In genomic region chr12:29155079-29155478, GRCh38 we compare ENCODE assay signal across 14 cellular contexts. TPM values are rescaled to one million over a fixed set of nuclear protein-coding genes. Genes with fewer than 3 reads are reported as not detected.
DNase-seq lines count a peak whose midpoint lies in the region; ATAC-seq, FAIRE-seq and TF ChIP-seq lines count a peak whose summit lies in the region.
"Had no signal": no experiment of that assay in that cellular context is flagged by ENCODE, and none has a peak within 500 bp of the region (broad histone marks: within the 10 kb centered on the region; RNA-seq: fewer than 3 reads in every experiment).

No MANE protein-coding gene starts in this region.

- intact Hi-C loops in pancreas (cut with DNase I), result no loop called here
- intact Hi-C loops in left ventricle myocardium inferior (cut with micrococcal nuclease), result no loop called here

- peaks cover 15% of the 10 kb centered on the region for H3F3A ChIP-seq in SK-N-SH (replicated peaks; ENCODE audit: insufficient read depth)

- H3K9me3 ChIP-seq in SK-N-SH (no peaks in the 10 kb centered on the region), pancreas (no peaks in the 10 kb centered on the region), left ventricle myocardium inferior (replicated peaks) (no peaks in the 10 kb centered on the region)
- H3K9me3 ChIP-seq: heart right ventricle, mucosa of descending colon had no signal

- H4K20me1 ChIP-seq in SK-N-SH (ENCODE audit: insufficient read depth), result no peaks in the 10 kb centered on the region

- no peak for TF ChIP-seq EP300 in SK-N-SH (IDR thresholded peaks at IDR 0.05; ENCODE audit: borderline replicate concordance in 1 of 2, low read depth in 1 of 2, low read length in 1 of 2)

- no peaks in the 10 kb centered on the region for H3K9me2 ChIP-seq in SK-N-SH

- 56% methylated on average over 1 of the region's 1 CpG for WGBS in SK-N-SH (ENCODE audit: low lambda C conversion rate)
- WGBS in pancreas, 2 donors, result 59 to 76% methylated on average over 1 of the region's 1 CpG

- no peak for TF ChIP-seq CTCF in SK-N-SH (IDR thresholded peaks at IDR 0.05)
- no peak for TF ChIP-seq CTCF in pancreas (IDR thresholded peaks at IDR 0.05)
- no peak for TF ChIP-seq CTCF in left ventricle myocardium inferior (IDR thresholded peaks at IDR 0.05; ENCODE audit: borderline replicate concordance)

- CTCF ChIA-PET in SK-N-SH (lab: Yijun Ruan, JAX), result interaction anchor here (1.2 kb wide), 1 partner anchor 162 kb away, joined by 4 read pairs; no protein-coding TSS in a partner anchor

- H3K27ac ChIP-seq in SK-N-SH (ENCODE audit: low read depth in 2 of 2, low read length in 1 of 2) (peak overlapping the region in 1 of 2 experiments; percentile 51; a peak in 2 of 4 replicates), rectal smooth muscle tissue (ENCODE audit: low read depth, low read length) (peak overlapping the region; percentile 7), pancreas (no peak overlapping the region), left ventricle myocardium inferior (replicated peaks) (no peak overlapping the region)
- H3K27ac ChIP-seq: heart right ventricle, skin epidermis had no signal

- H3K27me3 ChIP-seq in SK-N-SH (ENCODE audit: insufficient read depth), result no peaks in the 10 kb centered on the region
- H3K27me3 ChIP-seq in rectal smooth muscle tissue (ENCODE audit: control insufficient read depth, insufficient read depth, low read length), result no peaks in the 10 kb centered on the region
- H3K27me3 ChIP-seq in pancreas, result peaks cover 0 to 3% (median 0%) of the 10 kb centered on the region in 4 donors
- H3K27me3 ChIP-seq in left ventricle myocardium inferior (ENCODE audit: low read depth), result no peaks in the 10 kb centered on the region
- H3K27me3 ChIP-seq: heart right ventricle had no signal

- H3K4me2 ChIP-seq in SK-N-SH, result no peak overlapping the region

- POLR2A ChIA-PET in SK-N-SH (lab: Yijun Ruan, JAX), result no interaction called here

- peaks cover 4 to 12% of the 10 kb centered on the region in 2 experiments for H3K4me1 ChIP-seq in SK-N-SH (ENCODE audit: control insufficient read depth in 1 of 2, insufficient read depth in 2 of 2, low read depth in 1 of 2, low read length in 1 of 2)
- no peaks in the 10 kb centered on the region for H3K4me1 ChIP-seq in rectal smooth muscle tissue (ENCODE audit: control insufficient read depth, insufficient read depth, low read length)
- H3K4me1 ChIP-seq in pancreas, result no peaks in the 10 kb centered on the region
- H3K4me1 ChIP-seq in left ventricle myocardium inferior, result peaks cover 38% of the 10 kb centered on the region

- no peak overlapping the region for H3K9ac ChIP-seq in SK-N-SH
- H3K9ac ChIP-seq in rectal smooth muscle tissue (ENCODE audit: low read length), result no peak overlapping the region

- ATAC-seq in SK-N-SH treated with all-trans-retinoic acid at 6 μM for 48 hours (no peak), HG02610 (IDR thresholded peaks at IDR 0.05; ENCODE audit: unreplicated experiment) (peak; percentile 43), pancreas (no peak)
- ATAC-seq: heart right ventricle, mucosa of descending colon had no signal

- no peak for TF ChIP-seq RAD21 in SK-N-SH (IDR thresholded peaks at IDR 0.05; ENCODE audit: low read length)

- H3K79me2 ChIP-seq in SK-N-SH (ENCODE audit: insufficient read depth), result no peaks in the 10 kb centered on the region

- H3K36me3 ChIP-seq in SK-N-SH (replicated peaks in 1 of 2; ENCODE audit: control insufficient read depth in 1 of 2, insufficient read depth in 2 of 2, low read length in 1 of 2) (no peaks in the 10 kb centered on the region), rectal smooth muscle tissue (ENCODE audit: control insufficient read depth, insufficient read depth, low read length) (no peaks in the 10 kb centered on the region), pancreas (no peaks in the 10 kb centered on the region), left ventricle myocardium inferior (no peaks in the 10 kb centered on the region)
- H3K36me3 ChIP-seq: heart right ventricle had no signal

- no peak for FAIRE-seq in pancreas (lab: Jason Lieb, UNC)

- H3K4me3 ChIP-seq in SK-N-SH (ENCODE audit: low read depth in 2 of 2, low read length in 1 of 2) (no peak overlapping the region), rectal smooth muscle tissue (ENCODE audit: low read length) (no peak overlapping the region), pancreas (no peak overlapping the region), left ventricle myocardium inferior (no peak overlapping the region)
- H3K4me3 ChIP-seq: heart right ventricle, mucosa of descending colon, skin epidermis had no signal

- H2AFZ ChIP-seq in SK-N-SH (ENCODE audit: low read depth), result no peak overlapping the region

- peak; percentile 40 for DNase-seq in SK-N-SH
- peak; percentile 39 for DNase-seq in MV-4-11 (lab: John Stamatoyannopoulos, UW)
- DNase-seq in DMS53 treated with DMSO at 0.1 percent for 48 hours (lab: John Stamatoyannopoulos, UW; ENCODE audit: unreplicated experiment), result no peak
- no peak for DNase-seq in pancreas
- DNase-seq in left ventricle myocardium inferior, result no peak
- DNase-seq: activated CD8-positive, alpha-beta memory T cell treated with anti-CD3 and anti-CD28 coated beads, Interleukin-2, amount 50 U/mL, for 48 hours; cortex of kidney; heart right ventricle; mucosa of descending colon; stimulated activated naive CD4-positive, alpha-beta T cell treated with Interleukin-2 at 50 U/mL for 16 hours had no signal

TF ChIP-seq in SK-N-SH, 30 proteins besides CTCF, POLR2A, EP300 and RAD21:
- TF ChIP-seq TAF1 (IDR thresholded peaks at IDR 0.05; ENCODE audit: borderline replicate concordance, low read depth, low read length) (no peak), JUND (IDR thresholded peaks at IDR 0.05) (no peak), MAX (IDR thresholded peaks at IDR 0.05; ENCODE audit: low read depth) (no peak), SMC3 (IDR thresholded peaks at IDR 0.05; ENCODE audit: low read depth, low read length) (no peak), GATA2 (CRISPR knock-in tag; IDR thresholded peaks at IDR 0.05) (peak; percentile 30; the same call in 1 of the 2 replicates), TEAD4 (IDR thresholded peaks at IDR 0.05; ENCODE audit: borderline replicate concordance, insufficient read depth) (no peak), POLR2AphosphoS5 (IDR thresholded peaks at IDR 0.05; ENCODE audit: low read depth, low read length) (no peak), FOXJ3 (CRISPR knock-in tag; IDR thresholded peaks at IDR 0.05) (peak; percentile 70; the same call in 1 of the 2 replicates)

TF ChIP-seq in SK-N-SH treated with all-trans-retinoic acid at 6 μM for 48 hours, 23 proteins besides CTCF, POLR2A, EP300 and RAD21 (continues in another document):
- TF ChIP-seq TSHZ2 (CRISPR knock-in tag; IDR thresholded peaks at IDR 0.05), result no peak
- TF ChIP-seq TCF4 (CRISPR knock-in tag; IDR thresholded peaks at IDR 0.05; ENCODE audit: borderline replicate concordance), result no peak
- no peak for TF ChIP-seq ZNF8 (CRISPR knock-in tag; IDR thresholded peaks at IDR 0.05)
- TF ChIP-seq POU6F1 (CRISPR knock-in tag; IDR thresholded peaks at IDR 0.05; ENCODE audit: borderline replicate concordance, low read depth), result no peak
- no peak for TF ChIP-seq ZC3H10 (CRISPR knock-in tag; IDR thresholded peaks at IDR 0.05)
- TF ChIP-seq ISL1 (CRISPR knock-in tag; IDR thresholded peaks at IDR 0.05), result no peak

RNA-seq across cellular contexts. Expression of gene FAR2, which starts 6.0 kb away (rescaled TPM):
- 7.4 and 7.9 TPM in 2 replicates for polyA plus RNA-seq in SK-N-SH (2012; rRNA removed)
- polyA plus RNA-seq in SK-N-SH (2012; cell fraction: cytosol; rRNA removed), result 7.3 and 7.5 TPM in 2 replicates
- polyA plus RNA-seq in SK-N-SH (2012; cell fraction: nucleus; rRNA removed), result 13.9 and 14.1 TPM in 2 replicates
- total RNA-seq in pancreas, result 1 to 10 TPM in 3 of 6 donors, under 1 TPM in 3; 0.43 to 2.8 (median 1.1) TPM
- polyA plus RNA-seq in pancreas, result 1 to 10 TPM in 1 of 2 donors, under 1 TPM in 1; 0.92 to 1.3 TPM
- 3.4 TPM for total RNA-seq in left ventricle myocardium inferior

Comparison
In these comparisons a context has a peak if more than half of its experiments do, and no peak if none do; other contexts are left out.
1. DNase-seq: peak in SK-N-SH (single experiment) and MV-4-11 (single experiment); none in DMS53 treated with DMSO at 0.1 percent for 48 hours (single experiment), pancreas (0 of 6) and left ventricle myocardium inferior (single experiment).